ENCODE assay signal across 8 cellular contexts in genomic region chr15:79310985-79311900, GRCh38. TPM values are rescaled to one million over a fixed set of nuclear protein-coding genes. Genes with fewer than 3 reads are reported as not detected.
DNase-seq lines count a peak whose midpoint lies in the region; ATAC-seq and TF ChIP-seq lines count a peak whose summit lies in the region.

TMED3 (plus strand) TSS chr15:79311112; CDS start chr15:79311250, 138 bp downstream.

- ATAC-seq in GM21515 (IDR thresholded peaks at IDR 0.05; ENCODE audit: unreplicated experiment) = peak; percentile 93
- ATAC-seq in PC-3 = peak; percentile 91

- peak within 1 kb of the TSS; percentile 98 for H3K4me2 ChIP-seq in PC-3 (ENCODE audit: low read length)

- H3K9ac ChIP-seq in HUES64 (ENCODE audit: low read depth, low read length) = peak within 1 kb of the TSS; percentile 87
- H3K9ac ChIP-seq in PC-3 (ENCODE audit: low read length) = peak within 1 kb of the TSS; percentile 95

- H3K36me3 ChIP-seq in HUES64 (ENCODE audit: insufficient read depth, low read length) = peaks cover 32% of the 10 kb centered on the region
- H3K36me3 ChIP-seq in PC-3 (ENCODE audit: low read depth, low read length) = peaks cover 24% of the 10 kb centered on the region
- peaks cover 20 to 29% (median 26%) of the 10 kb centered on the region in 4 donors for H3K36me3 ChIP-seq in esophagus muscularis mucosa

- no peaks in the 10 kb centered on the region for H3F3A ChIP-seq in PC-3 (ENCODE audit: low read length, unreplicated experiment)

- peaks cover 43% of the 10 kb centered on the region for H3K27me3 ChIP-seq in HUES64 (ENCODE audit: insufficient read depth, low read length)
- H3K27me3 ChIP-seq in PC-3 (ENCODE audit: low read length) = peaks cover 20% of the 10 kb centered on the region
- no peaks in the 10 kb centered on the region for H3K27me3 ChIP-seq in esophagus muscularis mucosa

- intact Hi-C loops in PC-3 (cut with micrococcal nuclease) = no loop called here
- intact Hi-C loops in esophagus muscularis mucosa (cut with DNase I) = no loop called here

- H2AFZ ChIP-seq in PC-3 (ENCODE audit: low read length) = peak within 1 kb of the TSS; percentile 97

- H3K9me2 ChIP-seq in PC-3 (replicated peaks; ENCODE audit: low read length) = no peaks in the 10 kb centered on the region

- CTCF ChIA-PET in PC-3 (lab: Charles Lee) = interaction anchor here (0.7 kb wide), 1 partner anchor 925 kb away, joined by 5 read pairs; no protein-coding TSS in a partner anchor

- 1% methylated on average over 72 of the region's 76 CpGs for WGBS in HUES64
- WGBS in esophagus muscularis mucosa = 3% methylated on average over 13 of the region's 76 CpGs

- peak; percentile 10 for DNase-seq in DMS153 treated with DMSO at 0.1 percent for 48 hours (lab: John Stamatoyannopoulos, UW; ENCODE audit: unreplicated experiment)
- peak; percentile 82 for DNase-seq in PC-3
- DNase-seq in activated T-cell treated with anti-CD3 and anti-CD28 coated beads, Interleukin-2, amount 50 U/mL, for 1 hour = peak; percentile 75
- DNase-seq in esophagus muscularis mucosa (ENCODE audit: extremely low spot score) = peak; percentile 37
- peak; percentile 86 for DNase-seq in myocyte (ENCODE audit: low read depth)
- DNase-seq in stimulated activated CD8-positive, alpha-beta memory T cell treated with anti-CD3 and anti-CD28 coated beads, Interleukin-7, amount 100 ng/mL, for 4 hours (ENCODE audit: low read depth in 2 of 2) = peak; percentile 59 to 80

- TF ChIP-seq CTCF in PC-3 (conservative IDR thresholded peaks at IDR 0.05; ENCODE audit: low read depth, low read length) = 0 out of 2 replicates have a peak, but pooled peaks have one; percentile 19
- no peak for TF ChIP-seq CTCF in esophagus muscularis mucosa (IDR thresholded peaks at IDR 0.05)

- H4K20me1 ChIP-seq in PC-3 (ENCODE audit: low read length) = peaks cover 5% of the 10 kb centered on the region; the same call in 1 of the 2 replicates

- no peak for TF ChIP-seq POLR2A in esophagus muscularis mucosa (IDR thresholded peaks at IDR 0.05; ENCODE audit: low read depth)

- H3K27ac ChIP-seq in HUES64 (ENCODE audit: low read depth, low read length) = peak within 1 kb of the TSS; percentile 59
- peak within 1 kb of the TSS; percentile 48 for H3K27ac ChIP-seq in PC-3 (ENCODE audit: low read length)
- peak within 1 kb of the TSS in 3 of 4 donors; percentile 27 to 56 (median 39) for H3K27ac ChIP-seq in esophagus muscularis mucosa (replicated peaks in 1 of 4)

- TSS peak; percentile 29 for BruUV-seq in PC-3 (replicated peaks; lab: Mats Ljungman, UMichigan)

- no peak for TF ChIP-seq EP300 in esophagus muscularis mucosa (IDR thresholded peaks at IDR 0.05)

- peaks cover 45% of the 10 kb centered on the region for H3K79me2 ChIP-seq in PC-3 (ENCODE audit: low read length)

- H3K4me1 ChIP-seq in HUES64 (ENCODE audit: insufficient read depth, low read length) (peaks cover 6% of the 10 kb centered on the region), PC-3 (ENCODE audit: insufficient read depth, low read length) (peaks cover 47% of the 10 kb centered on the region), esophagus muscularis mucosa (peaks cover 13 to 27% (median 21%) of the 10 kb centered on the region in 4 donors)

- H3K9me3 ChIP-seq in HUES64 (ENCODE audit: insufficient read depth, low read depth, low read length) = no peaks in the 10 kb centered on the region
- H3K9me3 ChIP-seq in PC-3 (ENCODE audit: low read length) = no peaks in the 10 kb centered on the region
- H3K9me3 ChIP-seq in esophagus muscularis mucosa = no peaks in the 10 kb centered on the region

- H3K4me3 ChIP-seq in HUES64 (ENCODE audit: low read length) (peak within 1 kb of the TSS; percentile 85), PC-3 (ENCODE audit: low read length) (peak within 1 kb of the TSS; percentile 99), esophagus muscularis mucosa (peak within 1 kb of the TSS; percentile 71 to 91 (median 74))

- POLR2A ChIA-PET in PC-3 (lab: Charles Lee; ENCODE audit: unreplicated experiment) = no interaction called here

RNA-seq across cellular contexts. Expression of gene TMED3, which starts in this region (rescaled TPM):
- 45.7 TPM for polyA plus RNA-seq in HUES64 (2013, experiment 1 of 2)
- 44.1 TPM for polyA plus RNA-seq in HUES64 (2013, experiment 2 of 2)
- 164 and 178 TPM in 2 replicates for total RNA-seq in PC-3 (2014; rRNA removed)
- 10 to 100 TPM; 17.9 to 26.5 (median 23.5) TPM for total RNA-seq in esophagus muscularis mucosa
- total RNA-seq in myocyte = 129 and 134 TPM in 2 replicates
- polyA plus RNA-seq in myocyte (2012) = 212 TPM

Comparison
In these comparisons a context has a peak if more than half of its experiments do, and no peak if none do; other contexts are left out.
1. Peak in every context shown above with its lines: DNase-seq, ATAC-seq, H3K4me3 ChIP-seq and H3K27ac ChIP-seq.
2. DNase-seq: peak in every context shown above with its lines; median percentile 86 in myocyte; 82 in PC-3; 75 in activated T-cell treated with anti-CD3 and anti-CD28 coated beads, Interleukin-2, amount 50 U/mL, for 1 hour; 70 in stimulated activated CD8-positive, alpha-beta memory T cell treated with anti-CD3 and anti-CD28 coated beads, Interleukin-7, amount 100 ng/mL, for 4 hours; 37 in esophagus muscularis mucosa; 10 in DMS153 treated with DMSO at 0.1 percent for 48 hours.